8 cellular contexts compared by ENCODE assay signal in the genomic region with DNA sequence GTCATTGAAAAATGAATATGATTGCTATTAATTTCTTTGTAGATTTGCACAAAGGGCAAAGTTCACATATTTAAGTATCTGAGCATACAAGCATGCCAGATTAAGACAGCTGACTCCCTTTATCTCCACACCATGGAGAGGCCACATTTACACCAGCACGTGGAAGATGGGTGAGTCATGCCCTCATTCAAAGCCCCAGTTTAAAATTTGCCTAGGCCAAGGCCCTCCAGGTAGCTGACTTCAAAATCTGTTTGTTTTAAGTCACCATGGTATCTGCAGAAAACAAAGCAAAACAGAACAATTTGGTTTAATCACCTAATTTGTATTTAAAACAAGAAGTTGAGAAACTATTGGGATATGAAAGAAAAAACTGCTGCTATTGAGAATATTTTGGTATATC.
DNase-seq lines count a peak whose midpoint lies in the region; ATAC-seq, FAIRE-seq and TF ChIP-seq lines count a peak whose summit lies in the region.

No MANE protein-coding gene starts in this region.

- ATAC-seq in HG02885 (IDR thresholded peaks at IDR 0.05; ENCODE audit: poor library complexity, unreplicated experiment) (no peak), gastroesophageal sphincter (no peak), HG03280 (IDR thresholded peaks at IDR 0.05; ENCODE audit: unreplicated experiment) (no peak)

- H3K4me3 ChIP-seq in gastroesophageal sphincter: no peak overlapping the region

- no peak for TF ChIP-seq EP300 in gastroesophageal sphincter (IDR thresholded peaks at IDR 0.05)

- peaks cover 0 to 26% of the 10 kb centered on the region in 2 donors for H3K36me3 ChIP-seq in gastroesophageal sphincter

- H3K27ac ChIP-seq in gastroesophageal sphincter: no peak overlapping the region

- H3K4me1 ChIP-seq in gastroesophageal sphincter: peaks cover 0 to 66% (median 9%) of the 10 kb centered on the region in 3 donors

- no peaks in the 10 kb centered on the region for H3K9me3 ChIP-seq in gastroesophageal sphincter

- peak; percentile 11 for FAIRE-seq in H54 (lab: Jason Lieb, UNC)

- 0 to 20% methylated on average over 1 of the region's 1 CpG for WGBS in gastroesophageal sphincter (ENCODE audit: low coverage in 1 of 2), 2 donors

- in situ Hi-C loops in SK-MEL-5 (cut with HindIII; ENCODE audit: low pct_unique_long_range_greater_than_20kb, low sequenced_read_pairs): no loop called here

- DNase-seq in COR-L47 (lab: John Stamatoyannopoulos, UW) (peak; percentile 12), H54 (ENCODE audit: insufficient read length, low spot score) (no peak), SK-MEL-5 (ENCODE audit: low read depth, low spot score) (peak; percentile 46), iPS DF 19.7 (ENCODE audit: low read depth, low spot score) (peak; percentile 63), putamen (ENCODE audit: low spot score) (no peak)

- no peaks in the 10 kb centered on the region for H3K27me3 ChIP-seq in gastroesophageal sphincter

- TF ChIP-seq CTCF in gastroesophageal sphincter (IDR thresholded peaks at IDR 0.05): no peak

- TF ChIP-seq POLR2A in H54 (IDR thresholded peaks at IDR 0.05; ENCODE audit: low read depth, low read length): no peak
- no peak for TF ChIP-seq POLR2A in gastroesophageal sphincter (IDR thresholded peaks at IDR 0.05)

Comparison
In these comparisons a context has a peak if more than half of its experiments do, and no peak if none do; other contexts are left out.
1. DNase-seq: peak in COR-L47 (single experiment), SK-MEL-5 (single experiment) and iPS DF 19.7 (single experiment); none in H54 (single experiment) and putamen (single experiment).